14 cellular contexts compared by ENCODE assay signal in genomic region chr2:12861344-12861942, GRCh38.
A peak's percentile ranks its signal among the peaks of the same experiment; 100 is the strongest.
DNase-seq lines count a peak whose midpoint lies in the region; ATAC-seq, FAIRE-seq and TF ChIP-seq lines count a peak whose summit lies in the region.
"Had no signal": no experiment of that assay in that cellular context is flagged by ENCODE, and none has a peak within 500 bp of the region (broad histone marks: within the 10 kb centered on the region; RNA-seq: fewer than 3 reads in every experiment).

No MANE protein-coding gene starts in this region.

- H3K9me3 ChIP-seq in right lobe of liver (no peaks in the 10 kb centered on the region), HepG2 (ENCODE audit: low read length) (peaks cover 94% of the 10 kb centered on the region), right atrium auricular region (peaks cover 0 to 11% of the 10 kb centered on the region in 2 donors)
- H3K9me3 ChIP-seq: suprapubic skin had no signal

- no peaks in the 10 kb centered on the region for H4K20me1 ChIP-seq in HepG2 (ENCODE audit: insufficient read depth, low read length)

- peaks cover 22% of the 10 kb centered on the region for H3K36me3 Mint-ChIP-seq in activated CD4-positive, alpha-beta memory T cell treated with anti-CD3 and anti-CD28 coated beads, Interleukin-2, amount 10 ng/mL, durations not matched to agents 7 days and 5 days (ENCODE audit: low read depth)

- H3K4me1 ChIP-seq in right lobe of liver: no peaks in the 10 kb centered on the region
- no peaks in the 10 kb centered on the region for H3K4me1 ChIP-seq in HepG2 (ENCODE audit: insufficient read depth, low read length)
- H3K4me1 ChIP-seq in right atrium auricular region: no peaks in the 10 kb centered on the region

- DNase-seq in right lobe of liver: no peak
- no peak for DNase-seq in HepG2 (ENCODE audit: low spot score)
- peak; percentile 20 for DNase-seq in activated CD4-positive, alpha-beta memory T cell treated with anti-CD3 and anti-CD28 coated beads, Interleukin-2, amount 10 ng/mL, durations not matched to agents 7 days and 5 days
- DNase-seq in right atrium auricular region (ENCODE audit: low spot score): no peak
- DNase-seq in NCI-H446 (lab: John Stamatoyannopoulos, UW): no peak
- DNase-seq in HuH-7 (ENCODE audit: low spot score): no peak
- DNase-seq: effector CD8-positive, alpha-beta T cell; H7; mesendoderm; NCI-H2107 had no signal

- TF ChIP-seq EP300 in HepG2 (IDR thresholded peaks at IDR 0.05; ENCODE audit: low read depth in 2 of 2, low read length in 2 of 2): no peak
- no peak for TF ChIP-seq EP300 in HepG2 (CRISPR knock-in tag; IDR thresholded peaks at IDR 0.05; ENCODE audit: borderline replicate concordance)

- peaks cover 23% of the 10 kb centered on the region for H3K4me1 Mint-ChIP-seq in activated CD4-positive, alpha-beta memory T cell treated with anti-CD3 and anti-CD28 coated beads, Interleukin-2, amount 10 ng/mL, durations not matched to agents 7 days and 5 days

- no peak for FAIRE-seq in HepG2 (lab: Jason Lieb, UNC)

- POLR2A ChIA-PET in HepG2 (lab: Yijun Ruan, JAX): no interaction called here
- POLR2A ChIA-PET in activated CD4-positive, alpha-beta memory T cell treated with anti-CD3 and anti-CD28 coated beads, Interleukin-2, amount 10 ng/mL, durations not matched to agents 7 days and 5 days (lab: Charles Lee): no interaction called here

- H3K27ac ChIP-seq in right lobe of liver: peak overlapping the region in 1 of 3 donors; percentile 22
- H3K27ac ChIP-seq in HepG2 (ENCODE audit: extremely low read length, insufficient read depth, low read length): no peak overlapping the region
- H3K27ac ChIP-seq in right atrium auricular region: peak overlapping the region; percentile 22 to 44
- H3K27ac ChIP-seq: SK-N-MC, suprapubic skin had no signal

- H3K9ac ChIP-seq in HepG2 (ENCODE audit: insufficient read depth, low read depth, low read length): no peak overlapping the region

- WGBS in right lobe of liver (ENCODE audit: insufficient coverage, low coverage, low lambda C conversion rate, missing lambda C conversion rate): 18% methylated on average over 2 of the region's 2 CpGs
- WGBS in HepG2 (ENCODE audit: low lambda C conversion rate): 36% methylated on average over 2 of the region's 2 CpGs

- H3K9me3 Mint-ChIP-seq in activated CD4-positive, alpha-beta memory T cell treated with anti-CD3 and anti-CD28 coated beads, Interleukin-2, amount 10 ng/mL, durations not matched to agents 7 days and 5 days: peaks cover 25% of the 10 kb centered on the region

- ATAC-seq in right lobe of liver (peak in 3 of 4 donors; percentile 14 to 29 (median 21)), HepG2 (no peak), GM18861 (IDR thresholded peaks at IDR 0.05; ENCODE audit: unreplicated experiment) (no peak), HG03457 (IDR thresholded peaks at IDR 0.05; ENCODE audit: unreplicated experiment) (no peak)

- no TSS peak for BruUV-seq in HepG2 (replicated peaks; lab: Mats Ljungman, UMichigan)

- H3K36me3 ChIP-seq in right lobe of liver (no peaks in the 10 kb centered on the region), HepG2 (replicated peaks in 1 of 2; ENCODE audit: control insufficient read depth in 1 of 2, insufficient read depth in 2 of 2, low read length in 2 of 2) (no peaks in the 10 kb centered on the region), right atrium auricular region (no peaks in the 10 kb centered on the region)
- H3K36me3 ChIP-seq: suprapubic skin had no signal

- H3K27me3 ChIP-seq in right lobe of liver: no peaks in the 10 kb centered on the region
- H3K27me3 ChIP-seq in HepG2 (ENCODE audit: control insufficient read depth in 1 of 2, insufficient read depth in 2 of 2, low read length in 2 of 2): no peaks in the 10 kb centered on the region
- H3K27me3 ChIP-seq in right atrium auricular region: no peaks in the 10 kb centered on the region
- H3K27me3 ChIP-seq: suprapubic skin had no signal

- H3K4me3 ChIP-seq in right lobe of liver: no peak overlapping the region
- no peak overlapping the region for H3K4me3 ChIP-seq in HepG2 (replicated peaks in 1 of 3; ENCODE audit: insufficient read depth in 1 of 3, low read depth in 2 of 3, low read length in 3 of 3)
- no peak overlapping the region for H3K4me3 ChIP-seq in right atrium auricular region
- H3K4me3 ChIP-seq: SK-N-MC, suprapubic skin had no signal

- peak overlapping the region; percentile 66 for H3K27ac Mint-ChIP-seq in activated CD4-positive, alpha-beta memory T cell treated with anti-CD3 and anti-CD28 coated beads, Interleukin-2, amount 10 ng/mL, durations not matched to agents 7 days and 5 days

- CTCF ChIA-PET in HepG2 (lab: Yijun Ruan, JAX; ENCODE audit: low intra/inter-chr PET ratio, low total read pairs): no interaction called here
- CTCF ChIA-PET in activated CD4-positive, alpha-beta memory T cell treated with anti-CD3 and anti-CD28 coated beads, Interleukin-2, amount 10 ng/mL, durations not matched to agents 7 days and 5 days (lab: Charles Lee): no interaction called here

- intact Hi-C loops in right lobe of liver (cut with DNase I) (no loop called here), HepG2 (cut with micrococcal nuclease; ENCODE audit: unreplicated experiment) (no loop called here)

- no peak overlapping the region for H3K4me2 ChIP-seq in HepG2 (ENCODE audit: low read depth, low read length)

- no peaks in the 10 kb centered on the region for H3K79me2 ChIP-seq in HepG2 (ENCODE audit: insufficient read depth, low read length)

- in situ Hi-C loops in HepG2 (cut with HindIII; ENCODE audit: extremely low pct_ligation_motif_present, low pct_unique_long_range_greater_than_20kb): no loop called here

- TF ChIP-seq CTCF in right lobe of liver (IDR thresholded peaks at IDR 0.05) (no peak), HepG2 (CRISPR knock-in tag; IDR thresholded peaks at IDR 0.05) (no peak), right atrium auricular region (IDR thresholded peaks at IDR 0.05) (no peak)

- no peak for TF ChIP-seq POLR2A in right lobe of liver (IDR thresholded peaks at IDR 0.05)
- TF ChIP-seq POLR2A in HepG2 (IDR thresholded peaks at IDR 0.05; ENCODE audit: insufficient read depth in 1 of 2, low read depth in 2 of 2, low read length in 2 of 2): no peak

- H3K4me3 Mint-ChIP-seq in activated CD4-positive, alpha-beta memory T cell treated with anti-CD3 and anti-CD28 coated beads, Interleukin-2, amount 10 ng/mL, durations not matched to agents 7 days and 5 days: peak overlapping the region; percentile 6

- no peak overlapping the region for H2AFZ ChIP-seq in HepG2 (ENCODE audit: low read length)

- TF ChIP-seq RAD21 in HepG2 (CRISPR knock-in tag; IDR thresholded peaks at IDR 0.05): no peak

- peaks cover 7% of the 10 kb centered on the region for H3K27me3 Mint-ChIP-seq in activated CD4-positive, alpha-beta memory T cell treated with anti-CD3 and anti-CD28 coated beads, Interleukin-2, amount 10 ng/mL, durations not matched to agents 7 days and 5 days

TF ChIP-seq in HepG2, 621 proteins besides CTCF, POLR2A, EP300 and RAD21:
- TF ChIP-seq SNAI1 (CRISPR knock-in tag; IDR thresholded peaks at IDR 0.05; ENCODE audit: borderline replicate concordance): no peak
- no peak for TF ChIP-seq GLI4 (CRISPR knock-in tag; IDR thresholded peaks at IDR 0.05; ENCODE audit: borderline replicate concordance)
- TF ChIP-seq TBX2 (CRISPR knock-in tag; IDR thresholded peaks at IDR 0.05; ENCODE audit: borderline replicate concordance): no peak
- no peak for TF ChIP-seq ASH2L (IDR thresholded peaks at IDR 0.05; ENCODE audit: insufficient read length, low read depth, low read length)
- TF ChIP-seq MIXL1 (CRISPR knock-in tag; IDR thresholded peaks at IDR 0.05): no peak
- TF ChIP-seq PAWR (CRISPR knock-in tag; IDR thresholded peaks at IDR 0.05; ENCODE audit: borderline replicate concordance): no peak
- TF ChIP-seq ZNF549 (CRISPR knock-in tag; IDR thresholded peaks at IDR 0.05): no peak
- TF ChIP-seq ZNF124 (CRISPR knock-in tag; IDR thresholded peaks at IDR 0.05): no peak
- no peak for TF ChIP-seq ZNF18 (CRISPR knock-in tag; IDR thresholded peaks at IDR 0.05; ENCODE audit: insufficient replicate concordance)
- no peak for TF ChIP-seq BHLHE40 (IDR thresholded peaks at IDR 0.05; ENCODE audit: low read length)
- TF ChIP-seq REPIN1 (CRISPR knock-in tag; IDR thresholded peaks at IDR 0.05; ENCODE audit: borderline replicate concordance, low read depth): no peak
- no peak for TF ChIP-seq BORCS8-MEF2B (CRISPR knock-in tag; IDR thresholded peaks at IDR 0.05)
- TF ChIP-seq, protein P1, sequence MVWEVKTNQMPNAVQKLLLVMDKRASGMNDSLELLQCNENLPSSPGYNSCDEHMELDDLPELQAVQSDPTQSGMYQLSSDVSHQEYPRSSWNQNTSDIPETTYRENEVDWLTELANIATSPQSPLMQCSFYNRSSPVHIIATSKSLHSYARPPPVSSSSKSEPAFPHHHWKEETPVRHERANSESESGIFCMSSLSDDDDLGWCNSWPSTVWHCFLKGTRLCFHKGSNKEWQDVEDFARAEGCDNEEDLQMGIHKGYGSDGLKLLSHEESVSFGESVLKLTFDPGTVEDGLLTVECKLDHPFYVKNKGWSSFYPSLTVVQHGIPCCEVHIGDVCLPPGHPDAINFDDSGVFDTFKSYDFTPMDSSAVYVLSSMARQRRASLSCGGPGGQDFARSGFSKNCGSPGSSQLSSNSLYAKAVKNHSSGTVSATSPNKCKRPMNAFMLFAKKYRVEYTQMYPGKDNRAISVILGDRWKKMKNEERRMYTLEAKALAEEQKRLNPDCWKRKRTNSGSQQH (CRISPR knock-in tag; IDR thresholded peaks at IDR 0.05; ENCODE audit: low read depth): no peak
TF ChIP-seq in HepG2: peak in this region for 0.

Comparison
In these comparisons a context has a peak if more than half of its experiments do, and no peak if none do; other contexts are left out.
1. ATAC-seq: peak in right lobe of liver (3 of 4); none in HepG2 (single experiment), GM18861 (single experiment) and HG03457 (single experiment).